In the genomic region with DNA sequence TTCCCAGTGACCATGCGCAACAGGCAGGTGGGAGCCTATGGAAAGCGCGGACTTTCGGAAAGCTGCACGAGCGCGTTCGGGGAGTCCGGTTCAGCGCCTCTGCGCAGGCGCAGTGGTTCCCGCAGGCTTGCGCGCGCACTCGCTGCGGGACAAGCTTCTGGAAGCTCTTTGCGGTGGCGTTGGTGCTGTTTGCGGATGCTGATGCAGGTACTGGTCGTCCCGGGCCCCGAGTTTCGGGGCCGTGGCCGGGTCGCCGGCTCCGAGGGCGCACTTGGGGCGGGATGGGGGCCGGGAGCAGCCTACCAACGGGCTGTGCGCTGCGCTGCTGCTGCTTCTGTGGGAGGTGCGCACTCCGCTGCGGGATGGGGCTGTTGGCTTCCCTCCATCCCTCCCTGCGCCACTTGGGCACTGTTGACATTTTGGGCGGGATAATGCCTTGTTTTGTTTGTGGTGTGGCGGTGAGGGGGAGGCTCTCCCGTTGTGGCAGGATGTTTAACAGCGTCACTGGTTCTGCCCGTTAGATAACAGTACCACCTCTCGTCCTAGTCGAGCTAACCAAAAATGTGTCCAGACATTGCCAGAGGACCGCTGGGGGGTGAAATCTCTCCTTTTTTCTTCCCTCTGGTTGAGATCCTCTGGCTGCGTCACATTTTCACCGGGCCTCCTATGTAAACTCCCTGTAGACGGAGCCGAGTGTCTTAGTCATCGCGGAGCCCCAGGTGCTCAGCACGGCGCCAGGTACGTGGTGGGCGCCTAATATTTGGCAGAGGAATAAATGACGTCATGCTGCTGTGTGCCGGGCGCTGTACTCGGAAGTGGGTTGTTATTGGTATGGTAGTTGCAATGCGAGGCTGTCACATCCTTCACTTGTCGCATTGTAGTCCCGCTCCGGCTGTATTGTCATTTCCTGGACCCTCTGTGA, we compare ENCODE assay signal across 1 cellular context.
A peak's percentile ranks its signal among the peaks of the same experiment; 100 is the strongest.
TF ChIP-seq lines count a peak whose summit lies in the region.

Gene ZNF483 (plus strand): TSS at position 124 of the 922 bp plus-strand sequence. CDS start 2,217 bp downstream, outside the sequence.

TF ChIP-seq in HepG2, 621 proteins besides CTCF, POLR2A, EP300 and RAD21 (continued from another document and continues in another):
- TF ChIP-seq TEAD2 (CRISPR knock-in tag; IDR thresholded peaks at IDR 0.05) (no peak), MAFF (IDR thresholded peaks at IDR 0.05; ENCODE audit: low read depth, low read length) (no peak), ZNF615 (CRISPR knock-in tag; IDR thresholded peaks at IDR 0.05; ENCODE audit: borderline replicate concordance) (no peak; the same call in 1 of the 2 replicates), E2F2 (CRISPR knock-in tag; IDR thresholded peaks at IDR 0.05; ENCODE audit: borderline replicate concordance) (no peak), ATRX (CRISPR knock-in tag; IDR thresholded peaks at IDR 0.05; ENCODE audit: borderline replicate concordance) (no peak), ZNF609 (CRISPR knock-in tag; IDR thresholded peaks at IDR 0.05; ENCODE audit: borderline replicate concordance) (0 out of 2 replicates have a peak, but pooled peaks have one; percentile 15), ZNF597 (CRISPR knock-in tag; IDR thresholded peaks at IDR 0.05) (no peak), RFX1 (IDR thresholded peaks at IDR 0.05) (no peak), ZIK1 (CRISPR knock-in tag; IDR thresholded peaks at IDR 0.05; ENCODE audit: borderline replicate concordance, low read depth) (0 out of 2 replicates have a peak, but pooled peaks have one; percentile 36), RARG (CRISPR knock-in tag; IDR thresholded peaks at IDR 0.05; ENCODE audit: low read depth) (no peak), MAF1 (CRISPR knock-in tag; IDR thresholded peaks at IDR 0.05; ENCODE audit: borderline replicate concordance) (no peak), SPEN (CRISPR knock-in tag; IDR thresholded peaks at IDR 0.05; ENCODE audit: low read depth) (peak; percentile 56; the same call in 1 of the 2 replicates), ZNF883 (CRISPR knock-in tag; IDR thresholded peaks at IDR 0.05; ENCODE audit: not compliant biosample characterization) (no peak), ZNF768 (CRISPR knock-in tag; IDR thresholded peaks at IDR 0.05) (peak; percentile 37; the same call in 1 of the 2 replicates), STAT6 (CRISPR knock-in tag; IDR thresholded peaks at IDR 0.05; ENCODE audit: borderline replicate concordance) (no peak), TEF (CRISPR knock-in tag; IDR thresholded peaks at IDR 0.05) (no peak), SRY (CRISPR knock-in tag; IDR thresholded peaks at IDR 0.05) (0 out of 2 replicates have a peak, but pooled peaks have one; percentile 80), NBN (conservative IDR thresholded peaks at IDR 0.05) (no peak)
- TF ChIP-seq, protein P1, sequence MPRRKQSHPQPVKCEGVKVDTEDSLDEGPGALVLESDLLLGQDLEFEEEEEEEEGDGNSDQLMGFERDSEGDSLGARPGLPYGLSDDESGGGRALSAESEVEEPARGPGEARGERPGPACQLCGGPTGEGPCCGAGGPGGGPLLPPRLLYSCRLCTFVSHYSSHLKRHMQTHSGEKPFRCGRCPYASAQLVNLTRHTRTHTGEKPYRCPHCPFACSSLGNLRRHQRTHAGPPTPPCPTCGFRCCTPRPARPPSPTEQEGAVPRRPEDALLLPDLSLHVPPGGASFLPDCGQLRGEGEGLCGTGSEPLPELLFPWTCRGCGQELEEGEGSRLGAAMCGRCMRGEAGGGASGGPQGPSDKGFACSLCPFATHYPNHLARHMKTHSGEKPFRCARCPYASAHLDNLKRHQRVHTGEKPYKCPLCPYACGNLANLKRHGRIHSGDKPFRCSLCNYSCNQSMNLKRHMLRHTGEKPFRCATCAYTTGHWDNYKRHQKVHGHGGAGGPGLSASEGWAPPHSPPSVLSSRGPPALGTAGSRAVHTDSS (CRISPR knock-in tag; conservative IDR thresholded peaks at IDR 0.05): no peak
- TF ChIP-seq, protein P2, sequence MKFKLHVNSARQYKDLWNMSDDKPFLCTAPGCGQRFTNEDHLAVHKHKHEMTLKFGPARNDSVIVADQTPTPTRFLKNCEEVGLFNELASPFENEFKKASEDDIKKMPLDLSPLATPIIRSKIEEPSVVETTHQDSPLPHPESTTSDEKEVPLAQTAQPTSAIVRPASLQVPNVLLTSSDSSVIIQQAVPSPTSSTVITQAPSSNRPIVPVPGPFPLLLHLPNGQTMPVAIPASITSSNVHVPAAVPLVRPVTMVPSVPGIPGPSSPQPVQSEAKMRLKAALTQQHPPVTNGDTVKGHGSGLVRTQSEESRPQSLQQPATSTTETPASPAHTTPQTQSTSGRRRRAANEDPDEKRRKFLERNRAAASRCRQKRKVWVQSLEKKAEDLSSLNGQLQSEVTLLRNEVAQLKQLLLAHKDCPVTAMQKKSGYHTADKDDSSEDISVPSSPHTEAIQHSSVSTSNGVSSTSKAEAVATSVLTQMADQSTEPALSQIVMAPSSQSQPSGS (CRISPR knock-in tag; IDR thresholded peaks at IDR 0.05): 0 out of 2 replicates have a peak, but pooled peaks have one; percentile 21
- TF ChIP-seq, protein P3, sequence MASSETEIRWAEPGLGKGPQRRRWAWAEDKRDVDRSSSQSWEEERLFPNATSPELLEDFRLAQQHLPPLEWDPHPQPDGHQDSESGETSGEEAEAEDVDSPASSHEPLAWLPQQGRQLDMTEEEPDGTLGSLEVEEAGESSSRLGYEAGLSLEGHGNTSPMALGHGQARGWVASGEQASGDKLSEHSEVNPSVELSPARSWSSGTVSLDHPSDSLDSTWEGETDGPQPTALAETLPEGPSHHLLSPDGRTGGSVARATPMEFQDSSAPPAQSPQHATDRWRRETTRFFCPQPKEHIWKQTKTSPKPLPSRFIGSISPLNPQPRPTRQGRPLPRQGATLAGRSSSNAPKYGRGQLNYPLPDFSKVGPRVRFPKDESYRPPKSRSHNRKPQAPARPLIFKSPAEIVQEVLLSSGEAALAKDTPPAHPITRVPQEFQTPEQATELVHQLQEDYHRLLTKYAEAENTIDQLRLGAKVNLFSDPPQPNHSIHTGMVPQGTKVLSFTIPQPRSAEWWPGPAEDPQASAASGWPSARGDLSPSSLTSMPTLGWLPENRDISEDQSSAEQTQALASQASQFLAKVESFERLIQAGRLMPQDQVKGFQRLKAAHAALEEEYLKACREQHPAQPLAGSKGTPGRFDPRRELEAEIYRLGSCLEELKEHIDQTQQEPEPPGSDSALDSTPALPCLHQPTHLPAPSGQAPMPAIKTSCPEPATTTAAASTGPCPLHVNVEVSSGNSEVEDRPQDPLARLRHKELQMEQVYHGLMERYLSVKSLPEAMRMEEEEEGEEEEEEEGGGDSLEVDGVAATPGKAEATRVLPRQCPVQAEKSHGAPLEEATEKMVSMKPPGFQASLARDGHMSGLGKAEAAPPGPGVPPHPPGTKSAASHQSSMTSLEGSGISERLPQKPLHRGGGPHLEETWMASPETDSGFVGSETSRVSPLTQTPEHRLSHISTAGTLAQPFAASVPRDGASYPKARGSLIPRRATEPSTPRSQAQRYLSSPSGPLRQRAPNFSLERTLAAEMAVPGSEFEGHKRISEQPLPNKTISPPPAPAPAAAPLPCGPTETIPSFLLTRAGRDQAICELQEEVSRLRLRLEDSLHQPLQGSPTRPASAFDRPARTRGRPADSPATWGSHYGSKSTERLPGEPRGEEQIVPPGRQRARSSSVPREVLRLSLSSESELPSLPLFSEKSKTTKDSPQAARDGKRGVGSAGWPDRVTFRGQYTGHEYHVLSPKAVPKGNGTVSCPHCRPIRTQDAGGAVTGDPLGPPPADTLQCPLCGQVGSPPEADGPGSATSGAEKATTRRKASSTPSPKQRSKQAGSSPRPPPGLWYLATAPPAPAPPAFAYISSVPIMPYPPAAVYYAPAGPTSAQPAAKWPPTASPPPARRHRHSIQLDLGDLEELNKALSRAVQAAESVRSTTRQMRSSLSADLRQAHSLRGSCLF (CRISPR knock-in tag; IDR thresholded peaks at IDR 0.05; ENCODE audit: borderline replicate concordance): no peak; the same call in 1 of the 2 replicates
- TF ChIP-seq, protein P4, sequence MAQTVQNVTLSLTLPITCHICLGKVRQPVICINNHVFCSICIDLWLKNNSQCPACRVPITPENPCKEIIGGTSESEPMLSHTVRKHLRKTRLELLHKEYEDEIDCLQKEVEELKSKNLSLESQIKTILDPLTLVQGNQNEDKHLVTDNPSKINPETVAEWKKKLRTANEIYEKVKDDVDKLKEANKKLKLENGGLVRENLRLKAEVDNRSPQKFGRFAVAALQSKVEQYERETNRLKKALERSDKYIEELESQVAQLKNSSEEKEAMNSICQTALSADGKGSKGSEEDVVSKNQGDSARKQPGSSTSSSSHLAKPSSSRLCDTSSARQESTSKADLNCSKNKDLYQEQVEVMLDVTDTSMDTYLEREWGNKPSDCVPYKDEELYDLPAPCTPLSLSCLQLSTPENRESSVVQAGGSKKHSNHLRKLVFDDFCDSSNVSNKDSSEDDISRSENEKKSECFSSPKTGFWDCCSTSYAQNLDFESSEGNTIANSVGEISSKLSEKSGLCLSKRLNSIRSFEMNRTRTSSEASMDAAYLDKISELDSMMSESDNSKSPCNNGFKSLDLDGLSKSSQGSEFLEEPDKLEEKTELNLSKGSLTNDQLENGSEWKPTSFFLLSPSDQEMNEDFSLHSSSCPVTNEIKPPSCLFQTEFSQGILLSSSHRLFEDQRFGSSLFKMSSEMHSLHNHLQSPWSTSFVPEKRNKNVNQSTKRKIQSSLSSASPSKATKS (CRISPR knock-in tag; IDR thresholded peaks at IDR 0.05): no peak
